In the genomic region with DNA sequence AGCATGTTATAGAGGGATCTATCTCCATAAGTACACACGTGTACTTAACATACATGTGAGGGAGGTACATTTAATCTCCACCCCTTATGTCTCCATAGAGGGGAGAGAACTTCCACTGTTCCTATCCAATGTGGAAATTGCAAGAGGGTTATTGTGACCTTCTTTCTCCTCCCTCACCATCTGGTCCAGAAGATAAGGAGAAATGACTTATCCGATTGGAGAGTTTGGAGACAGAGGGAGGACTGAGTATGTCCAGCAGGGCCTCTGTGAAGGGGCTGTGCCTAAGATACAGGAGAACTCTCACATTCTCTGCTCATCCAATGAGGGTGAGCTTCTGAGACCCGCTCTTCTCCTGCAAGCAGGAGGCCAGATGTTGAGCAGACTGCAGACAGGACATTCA, we compare ENCODE assay signal across 1 cellular context.
A peak's percentile ranks its signal among the peaks of the same experiment; 100 is the strongest.
TF ChIP-seq lines count a peak whose summit lies in the region.

No MANE protein-coding gene starts in this region.

TF ChIP-seq in K562, 482 proteins besides CTCF, POLR2A, EP300 and RAD21 (continued from another document):
- TF ChIP-seq, protein P1, sequence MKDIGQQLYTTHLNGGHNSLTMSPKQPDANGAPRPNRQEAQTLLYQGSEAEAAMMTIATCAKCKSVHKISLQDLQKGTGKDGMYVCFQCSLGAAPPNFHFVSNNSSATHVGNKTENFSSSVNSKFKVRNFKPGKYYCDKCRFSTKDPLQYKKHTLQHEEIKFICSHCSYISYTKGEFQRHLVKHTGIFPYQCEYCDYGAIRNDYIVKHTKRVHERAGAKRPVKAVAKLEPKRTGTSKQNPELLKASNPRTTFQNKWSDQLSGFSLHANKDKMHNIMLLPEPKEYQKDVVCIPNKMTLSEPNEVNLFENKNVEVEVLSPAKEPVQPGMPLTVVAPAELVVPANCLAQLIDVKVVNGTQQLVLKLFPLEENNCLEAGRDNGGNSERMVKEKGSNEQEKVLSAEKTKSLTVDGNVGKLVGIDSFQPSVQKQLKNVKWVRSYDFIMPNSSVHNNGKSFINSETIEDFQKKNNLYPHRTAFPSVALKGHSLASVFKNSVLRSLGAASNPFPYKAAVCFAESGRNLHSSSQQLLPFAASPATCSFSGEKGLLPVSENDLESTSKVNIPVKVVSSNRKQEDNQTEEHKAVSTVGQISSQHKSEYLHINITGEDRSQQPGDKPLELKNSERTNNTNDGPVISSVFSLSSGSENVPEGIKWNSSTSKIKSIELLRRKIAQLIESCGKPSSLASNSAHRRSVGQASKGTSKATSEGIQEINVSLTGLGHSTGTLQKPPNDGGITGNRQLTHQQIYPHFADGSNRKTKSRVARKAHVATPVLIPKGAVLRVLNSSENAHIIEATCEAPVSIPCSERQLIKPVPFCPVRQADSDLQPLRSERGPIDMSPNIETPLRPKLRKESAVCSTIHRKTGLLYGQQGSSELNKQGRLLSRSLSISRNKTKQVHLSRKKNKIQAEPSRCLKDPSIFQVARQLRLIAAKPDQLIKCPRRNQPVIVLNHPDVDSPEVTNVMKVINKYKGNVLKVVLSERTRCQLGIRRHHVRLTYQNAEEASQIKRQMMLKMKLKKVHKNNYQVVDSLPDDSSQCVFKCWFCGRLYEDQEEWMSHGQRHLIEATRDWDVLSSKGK (CRISPR knock-in tag; IDR thresholded peaks at IDR 0.05): no peak
- TF ChIP-seq ARID1B (IDR thresholded peaks at IDR 0.05) (peak; percentile 80), PHF20 (IDR thresholded peaks at IDR 0.05; ENCODE audit: partially characterized antibody) (no peak), ZNF23 (CRISPR knock-in tag; IDR thresholded peaks at IDR 0.05) (no peak), MTA2 (IDR thresholded peaks at IDR 0.05; ENCODE audit: low read depth) (peak; percentile 30; the same call in 1 of the 2 replicates), NFATC3 (IDR thresholded peaks at IDR 0.05) (no peak), ESRRA (IDR thresholded peaks at IDR 0.05; ENCODE audit: borderline replicate concordance, low read depth) (peak; percentile 60; the same call in 1 of the 2 replicates), MEIS2 (IDR thresholded peaks at IDR 0.05; ENCODE audit: partially characterized antibody) (no peak), WHSC1 (IDR thresholded peaks at IDR 0.05; ENCODE audit: low read length) (no peak), KHSRP (IDR thresholded peaks at IDR 0.05) (no peak), ZNF133 (CRISPR knock-in tag; IDR thresholded peaks at IDR 0.05) (no peak), ELF1 (tag; IDR thresholded peaks at IDR 0.05) (no peak), TAF7 (tag; IDR thresholded peaks at IDR 0.05) (no peak), EWSR1 (IDR thresholded peaks at IDR 0.05; ENCODE audit: borderline replicate concordance, low read depth, partially characterized antibody) (no peak), KDM4B (IDR thresholded peaks at IDR 0.05; ENCODE audit: borderline replicate concordance in 2 of 2, low read depth in 1 of 2) (no peak), TCF3 (CRISPR knock-in tag; IDR thresholded peaks at IDR 0.05) (peak; percentile 63), ZNF174 (CRISPR knock-in tag; IDR thresholded peaks at IDR 0.05) (no peak), TFAM (CRISPR knock-in tag; conservative IDR thresholded peaks at IDR 0.05) (no peak), BMI1 (IDR thresholded peaks at IDR 0.05; ENCODE audit: low read length) (no peak), SAP30 (IDR thresholded peaks at IDR 0.05; ENCODE audit: borderline replicate concordance, insufficient read depth, low read depth, low read length, poor library complexity, severe bottlenecking) (no peak), NFIC (IDR thresholded peaks at IDR 0.05) (no peak), CBX8 (IDR thresholded peaks at IDR 0.05; ENCODE audit: borderline replicate concordance, extremely low read depth, low read depth, low read length, poor library complexity, severe bottlenecking) (no peak), HSF4 (CRISPR knock-in tag; IDR thresholded peaks at IDR 0.05; ENCODE audit: borderline replicate concordance) (no peak), L3MBTL2 (IDR thresholded peaks at IDR 0.05) (no peak), CBFA2T3 (IDR thresholded peaks at IDR 0.05) (peak; percentile 70), SMAD3 (CRISPR knock-in tag; conservative IDR thresholded peaks at IDR 0.05) (no peak)
- TF ChIP-seq, protein P2, sequence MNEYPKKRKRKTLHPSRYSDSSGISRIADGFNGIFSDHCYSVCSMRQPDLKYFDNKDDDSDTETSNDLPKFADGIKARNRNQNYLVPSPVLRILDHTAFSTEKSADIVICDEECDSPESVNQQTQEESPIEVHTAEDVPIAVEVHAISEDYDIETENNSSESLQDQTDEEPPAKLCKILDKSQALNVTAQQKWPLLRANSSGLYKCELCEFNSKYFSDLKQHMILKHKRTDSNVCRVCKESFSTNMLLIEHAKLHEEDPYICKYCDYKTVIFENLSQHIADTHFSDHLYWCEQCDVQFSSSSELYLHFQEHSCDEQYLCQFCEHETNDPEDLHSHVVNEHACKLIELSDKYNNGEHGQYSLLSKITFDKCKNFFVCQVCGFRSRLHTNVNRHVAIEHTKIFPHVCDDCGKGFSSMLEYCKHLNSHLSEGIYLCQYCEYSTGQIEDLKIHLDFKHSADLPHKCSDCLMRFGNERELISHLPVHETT (CRISPR knock-in tag; conservative IDR thresholded peaks at IDR 0.05 in 1 of 2, IDR thresholded peaks at IDR 0.05 in 1 of 2): no peak
- TF ChIP-seq, protein P3, sequence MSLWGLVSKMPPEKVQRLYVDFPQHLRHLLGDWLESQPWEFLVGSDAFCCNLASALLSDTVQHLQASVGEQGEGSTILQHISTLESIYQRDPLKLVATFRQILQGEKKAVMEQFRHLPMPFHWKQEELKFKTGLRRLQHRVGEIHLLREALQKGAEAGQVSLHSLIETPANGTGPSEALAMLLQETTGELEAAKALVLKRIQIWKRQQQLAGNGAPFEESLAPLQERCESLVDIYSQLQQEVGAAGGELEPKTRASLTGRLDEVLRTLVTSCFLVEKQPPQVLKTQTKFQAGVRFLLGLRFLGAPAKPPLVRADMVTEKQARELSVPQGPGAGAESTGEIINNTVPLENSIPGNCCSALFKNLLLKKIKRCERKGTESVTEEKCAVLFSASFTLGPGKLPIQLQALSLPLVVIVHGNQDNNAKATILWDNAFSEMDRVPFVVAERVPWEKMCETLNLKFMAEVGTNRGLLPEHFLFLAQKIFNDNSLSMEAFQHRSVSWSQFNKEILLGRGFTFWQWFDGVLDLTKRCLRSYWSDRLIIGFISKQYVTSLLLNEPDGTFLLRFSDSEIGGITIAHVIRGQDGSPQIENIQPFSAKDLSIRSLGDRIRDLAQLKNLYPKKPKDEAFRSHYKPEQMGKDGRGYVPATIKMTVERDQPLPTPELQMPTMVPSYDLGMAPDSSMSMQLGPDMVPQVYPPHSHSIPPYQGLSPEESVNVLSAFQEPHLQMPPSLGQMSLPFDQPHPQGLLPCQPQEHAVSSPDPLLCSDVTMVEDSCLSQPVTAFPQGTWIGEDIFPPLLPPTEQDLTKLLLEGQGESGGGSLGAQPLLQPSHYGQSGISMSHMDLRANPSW (CRISPR knock-in tag; IDR thresholded peaks at IDR 0.05): no peak
- TF ChIP-seq, protein P4, sequence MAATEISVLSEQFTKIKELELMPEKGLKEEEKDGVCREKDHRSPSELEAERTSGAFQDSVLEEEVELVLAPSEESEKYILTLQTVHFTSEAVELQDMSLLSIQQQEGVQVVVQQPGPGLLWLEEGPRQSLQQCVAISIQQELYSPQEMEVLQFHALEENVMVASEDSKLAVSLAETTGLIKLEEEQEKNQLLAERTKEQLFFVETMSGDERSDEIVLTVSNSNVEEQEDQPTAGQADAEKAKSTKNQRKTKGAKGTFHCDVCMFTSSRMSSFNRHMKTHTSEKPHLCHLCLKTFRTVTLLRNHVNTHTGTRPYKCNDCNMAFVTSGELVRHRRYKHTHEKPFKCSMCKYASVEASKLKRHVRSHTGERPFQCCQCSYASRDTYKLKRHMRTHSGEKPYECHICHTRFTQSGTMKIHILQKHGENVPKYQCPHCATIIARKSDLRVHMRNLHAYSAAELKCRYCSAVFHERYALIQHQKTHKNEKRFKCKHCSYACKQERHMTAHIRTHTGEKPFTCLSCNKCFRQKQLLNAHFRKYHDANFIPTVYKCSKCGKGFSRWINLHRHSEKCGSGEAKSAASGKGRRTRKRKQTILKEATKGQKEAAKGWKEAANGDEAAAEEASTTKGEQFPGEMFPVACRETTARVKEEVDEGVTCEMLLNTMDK (IDR thresholded peaks at IDR 0.05; ENCODE audit: borderline replicate concordance, insufficient read depth, low read depth, low read length, poor library complexity, severe bottlenecking): no peak
- TF ChIP-seq, protein P5, sequence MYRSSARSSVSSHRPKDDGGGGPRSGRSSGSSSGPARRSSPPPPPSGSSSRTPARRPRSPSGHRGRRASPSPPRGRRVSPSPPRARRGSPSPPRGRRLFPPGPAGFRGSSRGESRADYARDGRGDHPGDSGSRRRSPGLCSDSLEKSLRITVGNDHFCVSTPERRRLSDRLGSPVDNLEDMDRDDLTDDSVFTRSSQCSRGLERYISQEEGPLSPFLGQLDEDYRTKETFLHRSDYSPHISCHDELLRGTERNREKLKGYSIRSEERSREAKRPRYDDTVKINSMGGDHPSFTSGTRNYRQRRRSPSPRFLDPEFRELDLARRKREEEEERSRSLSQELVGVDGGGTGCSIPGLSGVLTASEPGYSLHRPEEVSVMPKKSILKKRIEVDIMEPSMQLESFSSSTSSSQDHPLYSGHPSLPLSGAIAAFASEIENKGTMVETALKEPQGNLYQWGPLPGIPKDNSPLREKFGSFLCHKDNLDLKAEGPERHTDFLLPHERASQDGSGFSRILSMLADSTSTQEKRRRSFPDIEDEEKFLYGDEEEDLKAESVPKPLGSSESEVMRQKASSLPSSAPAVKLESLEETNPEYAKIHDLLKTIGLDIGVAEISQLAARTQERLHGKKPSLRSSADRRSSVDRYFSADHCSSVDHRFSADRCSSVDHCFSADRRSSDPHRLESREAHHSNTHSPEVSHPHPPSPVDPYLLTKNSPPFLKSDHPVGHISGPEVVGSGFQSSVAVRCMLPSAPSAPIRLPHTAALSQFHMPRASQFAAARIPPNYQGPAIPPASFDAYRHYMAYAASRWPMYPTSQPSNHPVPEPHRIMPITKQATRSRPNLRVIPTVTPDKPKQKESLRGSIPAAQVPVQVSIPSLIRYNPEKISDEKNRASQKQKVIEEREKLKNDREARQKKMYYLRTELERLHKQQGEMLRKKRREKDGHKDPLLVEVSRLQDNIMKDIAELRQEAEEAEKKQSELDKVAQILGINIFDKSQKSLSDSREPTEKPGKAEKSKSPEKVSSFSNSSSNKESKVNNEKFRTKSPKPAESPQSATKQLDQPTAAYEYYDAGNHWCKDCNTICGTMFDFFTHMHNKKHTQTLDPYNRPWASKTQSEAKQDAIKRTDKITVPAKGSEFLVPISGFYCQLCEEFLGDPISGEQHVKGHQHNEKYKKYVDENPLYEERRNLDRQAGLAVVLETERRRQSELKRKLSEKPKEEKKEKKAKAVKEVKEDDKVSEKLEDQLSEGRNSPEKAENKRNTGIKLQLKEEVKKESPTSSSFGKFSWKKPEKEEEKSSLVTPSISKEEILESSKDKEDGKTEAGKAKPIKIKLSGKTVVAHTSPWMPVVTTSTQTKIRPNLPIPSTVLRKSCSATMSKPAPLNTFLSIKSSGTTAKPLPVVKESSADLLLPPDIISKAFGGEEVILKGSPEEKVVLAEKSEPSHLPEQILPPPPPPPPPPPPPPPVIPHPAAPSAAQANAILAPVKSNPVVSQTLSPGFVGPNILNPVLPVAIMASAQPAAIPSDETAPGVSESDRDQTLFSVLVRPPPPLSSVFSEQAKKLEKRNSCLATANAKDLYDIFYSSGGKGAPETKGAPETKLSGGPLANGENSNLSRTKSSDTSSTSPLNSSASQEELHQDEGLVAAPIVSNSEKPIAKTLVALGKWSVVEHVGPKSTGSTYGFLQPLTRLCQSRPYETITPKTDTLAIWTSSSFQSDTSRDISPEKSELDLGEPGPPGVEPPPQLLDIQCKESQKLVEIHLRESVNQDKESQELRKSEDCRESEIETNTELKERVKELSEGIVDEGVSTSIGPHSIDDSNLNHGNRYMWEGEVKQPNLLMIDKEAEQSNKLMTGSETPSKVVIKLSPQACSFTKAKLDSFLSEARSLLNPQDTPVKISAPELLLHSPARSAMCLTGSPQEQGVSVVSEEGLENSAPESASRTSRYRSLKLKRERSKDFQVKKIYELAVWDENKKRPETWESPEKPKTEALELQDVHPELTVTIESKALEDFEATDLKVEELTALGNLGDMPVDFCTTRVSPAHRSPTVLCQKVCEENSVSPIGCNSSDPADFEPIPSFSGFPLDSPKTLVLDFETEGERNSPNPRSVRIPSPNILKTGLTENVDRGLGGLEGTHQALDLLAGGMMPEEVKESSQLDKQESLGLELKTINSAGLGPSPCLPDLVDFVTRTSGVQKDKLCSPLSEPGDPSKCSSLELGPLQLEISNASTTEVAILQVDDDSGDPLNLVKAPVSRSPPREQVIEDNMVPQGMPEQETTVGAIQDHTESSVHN (IDR thresholded peaks at IDR 0.05; ENCODE audit: borderline replicate concordance in 1 of 2, low read depth in 1 of 2): no peak
- TF ChIP-seq, protein P6, sequence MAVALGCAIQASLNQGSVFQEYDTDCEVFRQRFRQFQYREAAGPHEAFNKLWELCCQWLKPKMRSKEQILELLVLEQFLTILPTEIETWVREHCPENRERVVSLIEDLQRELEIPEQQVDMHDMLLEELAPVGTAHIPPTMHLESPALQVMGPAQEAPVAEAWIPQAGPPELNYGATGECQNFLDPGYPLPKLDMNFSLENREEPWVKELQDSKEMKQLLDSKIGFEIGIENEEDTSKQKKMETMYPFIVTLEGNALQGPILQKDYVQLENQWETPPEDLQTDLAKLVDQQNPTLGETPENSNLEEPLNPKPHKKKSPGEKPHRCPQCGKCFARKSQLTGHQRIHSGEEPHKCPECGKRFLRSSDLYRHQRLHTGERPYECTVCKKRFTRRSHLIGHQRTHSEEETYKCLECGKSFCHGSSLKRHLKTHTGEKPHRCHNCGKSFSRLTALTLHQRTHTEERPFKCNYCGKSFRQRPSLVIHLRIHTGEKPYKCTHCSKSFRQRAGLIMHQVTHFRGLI (CRISPR knock-in tag; IDR thresholded peaks at IDR 0.05): no peak
- TF ChIP-seq, protein P7, sequence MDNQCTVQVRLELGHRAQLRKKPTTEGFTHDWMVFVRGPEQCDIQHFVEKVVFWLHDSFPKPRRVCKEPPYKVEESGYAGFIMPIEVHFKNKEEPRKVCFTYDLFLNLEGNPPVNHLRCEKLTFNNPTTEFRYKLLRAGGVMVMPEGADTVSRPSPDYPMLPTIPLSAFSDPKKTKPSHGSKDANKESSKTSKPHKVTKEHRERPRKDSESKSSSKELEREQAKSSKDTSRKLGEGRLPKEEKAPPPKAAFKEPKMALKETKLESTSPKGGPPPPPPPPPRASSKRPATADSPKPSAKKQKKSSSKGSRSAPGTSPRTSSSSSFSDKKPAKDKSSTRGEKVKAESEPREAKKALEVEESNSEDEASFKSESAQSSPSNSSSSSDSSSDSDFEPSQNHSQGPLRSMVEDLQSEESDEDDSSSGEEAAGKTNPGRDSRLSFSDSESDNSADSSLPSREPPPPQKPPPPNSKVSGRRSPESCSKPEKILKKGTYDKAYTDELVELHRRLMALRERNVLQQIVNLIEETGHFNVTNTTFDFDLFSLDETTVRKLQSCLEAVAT (IDR thresholded peaks at IDR 0.05): no peak
- TF ChIP-seq, protein P8, sequence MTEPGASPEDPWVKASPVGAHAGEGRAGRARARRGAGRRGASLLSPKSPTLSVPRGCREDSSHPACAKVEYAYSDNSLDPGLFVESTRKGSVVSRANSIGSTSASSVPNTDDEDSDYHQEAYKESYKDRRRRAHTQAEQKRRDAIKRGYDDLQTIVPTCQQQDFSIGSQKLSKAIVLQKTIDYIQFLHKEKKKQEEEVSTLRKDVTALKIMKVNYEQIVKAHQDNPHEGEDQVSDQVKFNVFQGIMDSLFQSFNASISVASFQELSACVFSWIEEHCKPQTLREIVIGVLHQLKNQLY (CRISPR knock-in tag; conservative IDR thresholded peaks at IDR 0.05): no peak
- TF ChIP-seq, protein P9, sequence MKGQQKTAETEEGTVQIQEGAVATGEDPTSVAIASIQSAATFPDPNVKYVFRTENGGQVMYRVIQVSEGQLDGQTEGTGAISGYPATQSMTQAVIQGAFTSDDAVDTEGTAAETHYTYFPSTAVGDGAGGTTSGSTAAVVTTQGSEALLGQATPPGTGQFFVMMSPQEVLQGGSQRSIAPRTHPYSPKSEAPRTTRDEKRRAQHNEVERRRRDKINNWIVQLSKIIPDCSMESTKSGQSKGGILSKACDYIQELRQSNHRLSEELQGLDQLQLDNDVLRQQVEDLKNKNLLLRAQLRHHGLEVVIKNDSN (CRISPR knock-in tag; IDR thresholded peaks at IDR 0.05): no peak
